Comparison of ENCODE assay signal across 7 cellular contexts in the genomic region with DNA sequence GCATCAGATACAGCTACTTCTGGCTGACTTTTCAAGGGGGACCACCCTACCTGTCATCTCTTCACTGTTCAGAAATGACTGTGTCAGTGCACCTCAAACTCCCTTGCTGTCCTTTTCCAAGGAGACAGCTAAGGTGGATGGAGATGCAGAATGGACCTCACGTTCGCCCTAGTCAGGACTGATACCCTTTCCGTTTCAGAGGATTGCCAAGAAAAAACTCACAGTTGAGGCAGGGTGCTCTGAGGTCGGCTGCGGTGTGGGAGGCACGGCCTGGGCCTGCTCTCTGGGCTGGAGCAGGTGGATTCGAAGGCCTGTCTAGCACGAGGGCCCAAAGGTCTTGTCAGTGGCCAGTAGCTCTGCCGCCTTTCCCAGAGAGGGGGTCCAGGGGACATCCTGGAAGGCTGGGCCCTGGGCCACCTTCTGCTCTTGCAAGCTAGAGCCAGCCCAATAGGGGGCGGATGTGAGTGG. TPM values are rescaled to one million over a fixed set of nuclear protein-coding genes. Genes with fewer than 3 reads are reported as not detected.
DNase-seq lines count a peak whose midpoint lies in the region; ATAC-seq and TF ChIP-seq lines count a peak whose summit lies in the region.
"Had no signal": no experiment of that assay in that cellular context is flagged by ENCODE, and none has a peak within 500 bp of the region (broad histone marks: within the 10 kb centered on the region; RNA-seq: fewer than 3 reads in every experiment).

No MANE protein-coding gene starts in this region.

- H2AFZ ChIP-seq in DND-41 (ENCODE audit: low read depth, low read length) = peak overlapping the region; percentile 91

- H3K36me3 Mint-ChIP-seq in osteocyte (ENCODE audit: unreplicated experiment) = peaks cover 22% of the 10 kb centered on the region

- no peaks in the 10 kb centered on the region for H3K9me3 ChIP-seq in DND-41 (ENCODE audit: insufficient read depth, low read length, severe bottlenecking)

- peak overlapping the region; percentile 76 for H3K27ac ChIP-seq in DND-41 (ENCODE audit: low read length)
- H3K27ac ChIP-seq in caudate nucleus (ENCODE audit: low read depth, low read length) = peak overlapping the region; percentile 90

- H4K20me1 ChIP-seq in DND-41 (ENCODE audit: insufficient read depth, low read length) = peaks cover 4% of the 10 kb centered on the region; the same call in 1 of the 2 replicates

- H3K27me3 Mint-ChIP-seq in osteocyte (ENCODE audit: unreplicated experiment) = no peaks in the 10 kb centered on the region

- H3K4me1 Mint-ChIP-seq in osteocyte (ENCODE audit: unreplicated experiment) = peaks cover 49% of the 10 kb centered on the region

- H3K4me3 Mint-ChIP-seq in osteocyte (ENCODE audit: unreplicated experiment) = peak overlapping the region; percentile 63

- peak overlapping the region; percentile 69 to 76 for H3K4me3 ChIP-seq in DND-41 (ENCODE audit: low read depth in 1 of 2, low read length in 2 of 2)

- H3K9ac ChIP-seq in DND-41 (ENCODE audit: low read depth, low read length) = peak overlapping the region; percentile 83

- peak overlapping the region; percentile 94 for H3K4me2 ChIP-seq in DND-41 (ENCODE audit: insufficient read depth, low read length)

- H3K79me2 ChIP-seq in DND-41 (ENCODE audit: insufficient read depth, low read length) = peaks cover 43% of the 10 kb centered on the region

- peak overlapping the region; percentile 43 for H3K27ac Mint-ChIP-seq in osteocyte (ENCODE audit: unreplicated experiment)

- TF ChIP-seq CTCF in DND-41 (IDR thresholded peaks at IDR 0.05; ENCODE audit: borderline replicate concordance, extremely low read depth, low read length, poor library complexity, severe bottlenecking) = peak; percentile 83
- peak; percentile 42 for TF ChIP-seq CTCF in osteocyte (IDR thresholded peaks at IDR 0.05)

- H3K27me3 ChIP-seq in DND-41 (ENCODE audit: insufficient read depth, low read length, poor library complexity) = no peaks in the 10 kb centered on the region

- H3K9me3 Mint-ChIP-seq in osteocyte (ENCODE audit: unreplicated experiment) = no peaks in the 10 kb centered on the region

- peaks cover 34% of the 10 kb centered on the region for H3K4me1 ChIP-seq in DND-41 (ENCODE audit: insufficient read depth, low read length)

- ATAC-seq in DND-41 (ENCODE audit: insufficient read depth, low read depth) (no peak; the same call in 2 of the 3 replicates), HG02884 (IDR thresholded peaks at IDR 0.05; ENCODE audit: unreplicated experiment) (no peak)

- DNase-seq in DND-41 = peak; percentile 79
- peak; percentile 22 for DNase-seq in MV-4-11 (lab: John Stamatoyannopoulos, UW)
- peak in 2 of 61 donors; percentile 45 to 62 for DNase-seq in caudate nucleus (lab: John Stamatoyannopoulos, UW)
- no peak for DNase-seq in osteocyte (ENCODE audit: extremely low spot score, unreplicated experiment)
- no peak for DNase-seq in mesenteric fat pad (ENCODE audit: low spot score)

- peaks cover 15% of the 10 kb centered on the region for H3K36me3 ChIP-seq in DND-41 (ENCODE audit: insufficient read depth, low read length)

RNA-seq across cellular contexts. Expression of a gene that starts 2.2 kb away (rescaled TPM):
- 0.56 TPM in 1 of 2 replicates, not detected in the other for total RNA-seq in osteocyte
- not detected for total RNA-seq in mesenteric fat pad
- total RNA-seq: HT1080 had no signal

RNA-seq across cellular contexts. Expression of a gene that starts 7.2 kb away (rescaled TPM):
- total RNA-seq in osteocyte (35.9 and 38.4 TPM in 2 replicates), mesenteric fat pad (25.0 TPM)

RNA-seq across cellular contexts. Expression of a gene that starts 7.3 kb away (rescaled TPM):
- 64.0 and 69.8 TPM in 2 replicates for total RNA-seq in osteocyte
- total RNA-seq in mesenteric fat pad = 54.5 TPM

RNA-seq across cellular contexts. Expression of a gene that starts 23.8 kb away (rescaled TPM):
- total RNA-seq in osteocyte (39.0 and 45.4 TPM in 2 replicates), mesenteric fat pad (42.5 TPM)

RNA-seq across cellular contexts. Expression of a gene that starts 24.3 kb away (rescaled TPM):
- 433 and 439 TPM in 2 replicates for total RNA-seq in osteocyte
- 622 TPM for total RNA-seq in mesenteric fat pad

Comparison
In these comparisons a context has a peak if more than half of its experiments do, and no peak if none do; other contexts are left out.
1. DNase-seq: peak in DND-41 (single experiment) and MV-4-11 (single experiment); none in osteocyte (single experiment) and mesenteric fat pad (single experiment).